Comparison of ENCODE assay signal across 8 cellular contexts in the genomic region with DNA sequence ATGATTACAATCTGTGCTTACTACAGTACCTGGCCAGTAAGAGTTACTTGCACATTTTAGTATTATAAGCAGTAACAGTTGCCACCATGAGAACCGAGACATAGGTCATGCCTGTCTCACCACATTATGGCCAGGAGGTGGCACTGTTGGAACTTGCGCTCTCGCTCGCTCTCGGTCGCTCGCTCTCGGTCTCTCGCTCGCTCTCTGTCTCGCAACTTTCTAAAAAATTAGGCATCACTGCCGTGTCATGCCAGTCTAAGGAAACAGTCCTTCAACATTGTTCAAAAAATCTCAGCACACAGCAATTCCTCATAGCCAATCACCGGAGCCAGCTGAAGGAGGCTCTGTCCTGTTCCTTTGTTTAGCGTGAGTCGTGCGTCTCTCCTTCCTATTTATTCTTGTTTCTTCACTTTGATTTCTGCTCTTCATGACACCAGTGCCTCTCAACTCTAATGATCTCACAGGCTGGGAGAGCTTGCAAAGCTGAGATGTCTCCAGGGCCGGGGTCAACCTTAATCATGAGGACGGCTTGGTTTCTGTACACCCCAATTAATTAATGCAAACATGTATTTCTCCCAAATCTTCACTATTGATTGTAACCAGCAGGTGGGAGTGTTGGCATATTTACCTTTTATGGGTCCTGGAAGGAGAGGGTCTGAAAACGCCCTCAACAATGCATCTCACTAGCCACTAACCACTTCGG.
DNase-seq lines count a peak whose midpoint lies in the region; ATAC-seq lines count a peak whose summit lies in the region.

No MANE protein-coding gene starts in this region.

- no peaks in the 10 kb centered on the region for H3K9me3 ChIP-seq in endocrine pancreas (ENCODE audit: control insufficient read depth, low read length)

- H3K4me3 ChIP-seq in endocrine pancreas (ENCODE audit: control insufficient read depth, insufficient read depth, low read length) = peak overlapping the region; percentile 93

- H3K27me3 ChIP-seq in endocrine pancreas (ENCODE audit: control insufficient read depth, insufficient read depth, low read length) = peaks cover 6% of the 10 kb centered on the region

- DNase-seq in CMK (ENCODE audit: low read depth) (peak; percentile 83), NCI-H82 (lab: John Stamatoyannopoulos, UW) (peak; percentile 87), medulla oblongata (ENCODE audit: extremely low spot score) (peak; percentile 93)
- peak; percentile 20 to 34 for DNase-seq in activated CD8-positive, alpha-beta memory T cell treated with anti-CD3 and anti-CD28 coated beads for 1 hour (ENCODE audit: extremely low read depth in 1 of 2, low read depth in 1 of 2)
- DNase-seq in stimulated activated CD4-positive, alpha-beta T cell treated with anti-CD3 and anti-CD28 coated beads, TNF-alpha, amount 100 ng/mL, for 48 hours (ENCODE audit: low read depth in 3 of 3) = peak; percentile 20 to 45 (median 32)

- no peaks in the 10 kb centered on the region for H3K4me1 ChIP-seq in endocrine pancreas (ENCODE audit: control insufficient read depth, insufficient read depth, low read length)

- peak overlapping the region; percentile 82 for H3K9ac ChIP-seq in endocrine pancreas (ENCODE audit: control insufficient read depth, insufficient read depth, low read length)

- H3K36me3 ChIP-seq in endocrine pancreas (ENCODE audit: control insufficient read depth, insufficient read depth, low read length) = no peaks in the 10 kb centered on the region

- peak; percentile 88 for ATAC-seq in GM19455 (IDR thresholded peaks at IDR 0.05; ENCODE audit: unreplicated experiment)
- peak; percentile 83 for ATAC-seq in HG03571 (IDR thresholded peaks at IDR 0.05; ENCODE audit: unreplicated experiment)

Comparison
In these comparisons a context has a peak if more than half of its experiments do, and no peak if none do; other contexts are left out.
1. Peak in every context shown above with its lines: DNase-seq, ATAC-seq and H3K4me3 ChIP-seq.
2. DNase-seq: peak in every context shown above with its lines; median percentile 93 in medulla oblongata; 87 in NCI-H82; 83 in CMK; 32 in stimulated activated CD4-positive, alpha-beta T cell treated with anti-CD3 and anti-CD28 coated beads, TNF-alpha, amount 100 ng/mL, for 48 hours; 27 in activated CD8-positive, alpha-beta memory T cell treated with anti-CD3 and anti-CD28 coated beads for 1 hour.